1 cellular context compared by ENCODE assay signal in the genomic region with DNA sequence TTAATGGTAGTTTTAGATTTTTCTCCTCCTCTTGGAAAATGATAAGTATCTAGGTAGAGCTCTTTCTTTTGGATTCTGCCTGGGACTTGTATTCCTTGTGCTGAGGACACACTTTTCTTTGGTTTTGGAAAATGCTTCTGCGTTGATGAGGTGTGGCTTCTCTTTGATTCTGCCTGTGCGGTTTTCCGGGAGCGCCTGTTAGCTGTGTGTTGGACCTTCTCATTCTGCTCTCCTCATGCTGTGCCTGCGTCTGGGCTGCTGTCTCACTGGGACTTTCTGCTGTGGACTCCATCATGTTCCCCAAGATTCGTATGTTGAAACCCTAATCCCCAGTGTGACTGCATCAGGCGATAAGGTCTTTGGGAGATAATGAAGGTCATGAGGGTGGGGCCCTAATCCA.
TF ChIP-seq lines count a peak whose summit lies in the region.

No MANE protein-coding gene starts in this region.

TF ChIP-seq in K562, 482 proteins besides CTCF, POLR2A, EP300 and RAD21:
- TF ChIP-seq ETV5 (CRISPR knock-in tag; IDR thresholded peaks at IDR 0.05; ENCODE audit: low read depth) (no peak), XRCC3 (IDR thresholded peaks at IDR 0.05) (0 out of 2 replicates have a peak, but pooled peaks have one; percentile 39), SMARCE1 (IDR thresholded peaks at IDR 0.05) (no peak), MYNN (IDR thresholded peaks at IDR 0.05) (no peak), MYNN (CRISPR knock-in tag; IDR thresholded peaks at IDR 0.05) (no peak), TRIM28 (IDR thresholded peaks at IDR 0.05) (peak; percentile 94), CBX5 (IDR thresholded peaks at IDR 0.05; ENCODE audit: borderline replicate concordance, low read depth) (peak; percentile 87), CBX3 (IDR thresholded peaks at IDR 0.05; ENCODE audit: borderline replicate concordance in 1 of 2, low read length in 2 of 2) (peak in 1 of 2 experiments; percentile 80; a peak in 2 of 3 replicates), NCOA1 (IDR thresholded peaks at IDR 0.05; ENCODE audit: low read depth) (no peak), TCF3 (CRISPR knock-in tag; IDR thresholded peaks at IDR 0.05) (no peak), ZNF76 (CRISPR knock-in tag; IDR thresholded peaks at IDR 0.05; ENCODE audit: borderline replicate concordance) (no peak), NCOA4 (IDR thresholded peaks at IDR 0.05; ENCODE audit: partially characterized antibody) (no peak), ZNF778 (CRISPR knock-in tag; IDR thresholded peaks at IDR 0.05) (no peak), ILF3 (IDR thresholded peaks at IDR 0.05; ENCODE audit: borderline replicate concordance) (no peak), EGR1 (conservative IDR thresholded peaks at IDR 0.05) (no peak), HNRNPK (IDR thresholded peaks at IDR 0.05; ENCODE audit: low read depth, low read length, poor library complexity, severe bottlenecking) (no peak), HDAC3 (IDR thresholded peaks at IDR 0.05; ENCODE audit: borderline replicate concordance, partially characterized antibody) (no peak), TAF1 (IDR thresholded peaks at IDR 0.05; ENCODE audit: control insufficient read depth, extremely low read depth, insufficient read depth, low read length, severe bottlenecking) (no peak), MECOM (CRISPR knock-in tag; IDR thresholded peaks at IDR 0.05) (no peak), TRIM24 (IDR thresholded peaks at IDR 0.05) (peak; percentile 29 to 65; a peak in 3 of 4 replicates), CSDE1 (IDR thresholded peaks at IDR 0.05) (no peak), ZFX (CRISPR knock-in tag; IDR thresholded peaks at IDR 0.05) (no peak), GATAD2B (IDR thresholded peaks at IDR 0.05; ENCODE audit: borderline replicate concordance) (no peak), MXI1 (IDR thresholded peaks at IDR 0.05; ENCODE audit: low read depth, low read length) (no peak), NR3C1 (CRISPR knock-in tag; IDR thresholded peaks at IDR 0.05) (no peak)
- TF ChIP-seq, protein P1, sequence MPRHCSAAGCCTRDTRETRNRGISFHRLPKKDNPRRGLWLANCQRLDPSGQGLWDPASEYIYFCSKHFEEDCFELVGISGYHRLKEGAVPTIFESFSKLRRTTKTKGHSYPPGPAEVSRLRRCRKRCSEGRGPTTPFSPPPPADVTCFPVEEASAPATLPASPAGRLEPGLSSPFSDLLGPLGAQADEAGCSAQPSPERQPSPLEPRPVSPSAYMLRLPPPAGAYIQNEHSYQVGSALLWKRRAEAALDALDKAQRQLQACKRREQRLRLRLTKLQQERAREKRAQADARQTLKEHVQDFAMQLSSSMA (CRISPR knock-in tag; IDR thresholded peaks at IDR 0.05) = no peak
- TF ChIP-seq, protein P2, sequence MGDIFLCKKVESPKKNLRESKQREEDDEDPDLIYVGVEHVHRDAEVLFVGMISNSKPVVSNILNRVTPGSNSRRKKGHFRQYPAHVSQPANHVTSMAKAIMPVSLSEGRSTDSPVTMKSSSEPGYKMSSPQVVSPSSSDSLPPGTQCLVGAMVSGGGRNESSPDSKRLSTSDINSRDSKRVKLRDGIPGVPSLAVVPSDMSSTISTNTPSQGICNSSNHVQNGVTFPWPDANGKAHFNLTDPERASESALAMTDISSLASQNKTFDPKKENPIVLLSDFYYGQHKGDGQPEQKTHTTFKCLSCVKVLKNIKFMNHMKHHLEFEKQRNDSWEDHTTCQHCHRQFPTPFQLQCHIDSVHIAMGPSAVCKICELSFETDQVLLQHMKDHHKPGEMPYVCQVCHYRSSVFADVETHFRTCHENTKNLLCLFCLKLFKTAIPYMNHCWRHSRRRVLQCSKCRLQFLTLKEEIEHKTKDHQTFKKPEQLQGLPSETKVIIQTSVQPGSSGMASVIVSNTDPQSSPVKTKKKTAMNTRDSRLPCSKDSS (IDR thresholded peaks at IDR 0.05; ENCODE audit: low read depth, partially characterized antibody) = peak; percentile 62
- TF ChIP-seq, protein P3, sequence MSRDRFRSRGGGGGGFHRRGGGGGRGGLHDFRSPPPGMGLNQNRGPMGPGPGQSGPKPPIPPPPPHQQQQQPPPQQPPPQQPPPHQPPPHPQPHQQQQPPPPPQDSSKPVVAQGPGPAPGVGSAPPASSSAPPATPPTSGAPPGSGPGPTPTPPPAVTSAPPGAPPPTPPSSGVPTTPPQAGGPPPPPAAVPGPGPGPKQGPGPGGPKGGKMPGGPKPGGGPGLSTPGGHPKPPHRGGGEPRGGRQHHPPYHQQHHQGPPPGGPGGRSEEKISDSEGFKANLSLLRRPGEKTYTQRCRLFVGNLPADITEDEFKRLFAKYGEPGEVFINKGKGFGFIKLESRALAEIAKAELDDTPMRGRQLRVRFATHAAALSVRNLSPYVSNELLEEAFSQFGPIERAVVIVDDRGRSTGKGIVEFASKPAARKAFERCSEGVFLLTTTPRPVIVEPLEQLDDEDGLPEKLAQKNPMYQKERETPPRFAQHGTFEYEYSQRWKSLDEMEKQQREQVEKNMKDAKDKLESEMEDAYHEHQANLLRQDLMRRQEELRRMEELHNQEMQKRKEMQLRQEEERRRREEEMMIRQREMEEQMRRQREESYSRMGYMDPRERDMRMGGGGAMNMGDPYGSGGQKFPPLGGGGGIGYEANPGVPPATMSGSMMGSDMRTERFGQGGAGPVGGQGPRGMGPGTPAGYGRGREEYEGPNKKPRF (IDR thresholded peaks at IDR 0.05; ENCODE audit: low read depth, low read length) = no peak
